ENCODE assay signal across 9 cellular contexts in genomic region chr3:186217820-186218164, GRCh38.
A peak's percentile ranks its signal among the peaks of the same experiment; 100 is the strongest.
DNase-seq lines count a peak whose midpoint lies in the region; ATAC-seq and TF ChIP-seq lines count a peak whose summit lies in the region.
"Had no signal": no experiment of that assay in that cellular context is flagged by ENCODE, and none has a peak within 500 bp of the region (broad histone marks: within the 10 kb centered on the region; RNA-seq: fewer than 3 reads in every experiment).

No MANE protein-coding gene starts in this region.

- TF ChIP-seq CTCF in right atrium auricular region (IDR thresholded peaks at IDR 0.05) (no peak), hepatocyte (IDR thresholded peaks at IDR 0.05; ENCODE audit: poor library complexity) (no peak), colonic mucosa (IDR thresholded peaks at IDR 0.05) (no peak)

- H4K20me1 ChIP-seq in hepatocyte (ENCODE audit: insufficient read depth, poor library complexity, severe bottlenecking), result no peaks in the 10 kb centered on the region

- DNase-seq in right atrium auricular region (ENCODE audit: low spot score) (no peak), NCI-H82 treated with DMSO at 0.1 percent for 48 hours (lab: John Stamatoyannopoulos, UW; ENCODE audit: unreplicated experiment) (no peak), hepatocyte (ENCODE audit: low spot score) (no peak), colonic mucosa (no peak), pons (ENCODE audit: low spot score) (no peak)
- DNase-seq: nephron progenitor cell had no signal

- H3K27ac ChIP-seq in right atrium auricular region (peak overlapping the region; percentile 58 to 71), hepatocyte (no peak overlapping the region), colonic mucosa (no peak overlapping the region)

- ATAC-seq in GM18519 (IDR thresholded peaks at IDR 0.05; ENCODE audit: low FRiP score, unreplicated experiment) (peak; percentile 92), GM21526 (IDR thresholded peaks at IDR 0.05; ENCODE audit: low FRiP score, unreplicated experiment) (peak; percentile 85), HG03558 (IDR thresholded peaks at IDR 0.05; ENCODE audit: extremely low read depth, unreplicated experiment) (peak; percentile 87)

- no peaks in the 10 kb centered on the region for H3K36me3 ChIP-seq in right atrium auricular region
- no peaks in the 10 kb centered on the region for H3K36me3 ChIP-seq in hepatocyte (replicated peaks; ENCODE audit: insufficient read depth, low read depth)
- no peaks in the 10 kb centered on the region for H3K36me3 ChIP-seq in colonic mucosa

- H3K9ac ChIP-seq in colonic mucosa (ENCODE audit: low read depth in 2 of 2, low read length in 2 of 2), result no peak overlapping the region

- no peak overlapping the region for H3K4me2 ChIP-seq in hepatocyte

- no peak overlapping the region for H2AFZ ChIP-seq in hepatocyte

- no peaks in the 10 kb centered on the region for H3K27me3 ChIP-seq in right atrium auricular region
- no peaks in the 10 kb centered on the region for H3K27me3 ChIP-seq in hepatocyte
- no peaks in the 10 kb centered on the region for H3K27me3 ChIP-seq in colonic mucosa

- H3K9me3 ChIP-seq in right atrium auricular region (no peaks in the 10 kb centered on the region), hepatocyte (ENCODE audit: low read depth) (no peaks in the 10 kb centered on the region), colonic mucosa (no peaks in the 10 kb centered on the region)

- 79% methylated on average over 1 of the region's 1 CpG for WGBS in hepatocyte (ENCODE audit: low lambda C conversion rate, missing lambda C conversion rate)

- H3K4me1 ChIP-seq in right atrium auricular region, result peaks cover 0 to 34% of the 10 kb centered on the region in 2 donors
- H3K4me1 ChIP-seq in hepatocyte (ENCODE audit: insufficient read depth), result no peaks in the 10 kb centered on the region
- no peaks in the 10 kb centered on the region for H3K4me1 ChIP-seq in colonic mucosa

- no peak overlapping the region for H3K4me3 ChIP-seq in right atrium auricular region
- no peak overlapping the region for H3K4me3 ChIP-seq in hepatocyte
- H3K4me3 ChIP-seq in colonic mucosa, result no peak overlapping the region

- no peaks in the 10 kb centered on the region for H3K9me2 ChIP-seq in hepatocyte (replicated peaks; ENCODE audit: insufficient read depth)

- no peaks in the 10 kb centered on the region for H3K79me2 ChIP-seq in hepatocyte

- intact Hi-C loops in colonic mucosa (cut with DNase I), result no loop called here

Comparison
In these comparisons a context has a peak if more than half of its experiments do, and no peak if none do; other contexts are left out.
1. H3K27ac ChIP-seq: peak in right atrium auricular region (2 of 2); none in hepatocyte (single experiment) and colonic mucosa (single experiment).
2. Peak in every context shown above with its lines, with median percentiles within 50 percentile points of each other: ATAC-seq.